In the genomic region with DNA sequence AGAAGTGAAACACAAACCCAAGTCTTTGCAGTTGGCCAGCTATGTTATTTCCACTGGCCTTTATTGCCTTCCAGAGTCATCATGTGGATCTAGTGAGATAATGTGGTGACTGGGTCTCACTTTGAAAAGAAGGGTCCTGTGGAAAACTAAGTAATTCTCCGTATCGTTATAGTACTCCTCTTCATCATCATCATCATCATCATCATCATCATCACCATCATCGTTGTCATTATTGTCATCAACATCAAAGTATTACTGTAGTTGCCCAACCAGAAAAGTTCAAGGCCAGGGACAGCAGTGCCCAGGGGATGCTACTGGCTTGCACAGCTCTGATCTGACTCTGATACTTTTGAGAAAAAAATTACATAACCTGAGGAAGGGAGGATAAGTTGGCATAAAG, we compare ENCODE assay signal across 38 cellular contexts.
"Had no signal": no experiment of that assay in that cellular context is flagged by ENCODE, and none has a peak within 500 bp of the region (broad histone marks: within the 10 kb centered on the region; RNA-seq: fewer than 3 reads in every experiment).

No MANE protein-coding gene starts in this region.

- H3K4me3 ChIP-seq: adrenal gland, ascending aorta, body of pancreas, breast epithelium, cardiac muscle cell had no signal

- H3K27ac Mint-ChIP-seq: activated naive CD4-positive, alpha-beta T cell treated with anti-CD3 and anti-CD28 coated beads for 36 hours; activated naive CD4-positive, alpha-beta T cell treated with anti-CD3 and anti-CD28 coated beads, Interleukin-2, amount 10 ng/mL, durations not matched to agents 7 days and 5 days; activated naive CD4-positive, alpha-beta T cell treated with anti-CD3 and anti-CD28 coated beads, Interleukin-2, amount 50 U/mL, for 24 hours; activated naive CD4-positive, alpha-beta T cell treated with anti-CD3 and anti-CD28 coated beads, Interleukin-2, amount 50 U/mL, for 72 hours; activated naive CD8-positive, alpha-beta T cell; activated naive CD8-positive, alpha-beta T cell treated with anti-CD3 and anti-CD28 coated beads for 36 hours; activated naive CD8-positive, alpha-beta T cell treated with anti-CD3 and anti-CD28 coated beads, Interleukin-2, amount 10 ng/mL, durations not matched to agents 7 days and 5 days; activated naive CD8-positive, alpha-beta T cell treated with anti-CD3 and anti-CD28 coated beads, Interleukin-2, amount 50 U/mL, for 24 hours; activated T-cell treated with anti-CD3 and anti-CD28 coated beads, Interleukin-2, amount 50 U/mL, for 24 hours; activated T-cell treated with anti-CD3 and anti-CD28 coated beads, Interleukin-2, amount 50 U/mL, for 72 hours; activated T-helper 1 cell treated with anti-CD3 and anti-CD28 coated beads, Interleukin-12 subunit alpha, Interleukin-12 subunit beta, Interleukin-2, Interleukin-4 antibody, amounts not matched to agents 30 ng/mL and 10 ng/mL and 1 ng/mL, durations not matched to agents 14 hours and 24 hours and 36 hours; activated T-helper 17 cell treated with anti-CD3 and anti-CD28 coated beads, Interleukin-2, amount 50 U/mL, for 72 hours; activated T-helper 2 cell treated with anti-CD3 and anti-CD28 coated beads, Interferon-gamma antibody, Interleukin-2, Interleukin-4, amounts not matched to agents 10 μg/mL and 5 μg/mL and 100 μg/mL, durations not matched to agents 14 hours and 24 hours and 36 hours; brain had no signal

- H3K9me3 Mint-ChIP-seq: activated naive CD4-positive, alpha-beta T cell treated with anti-CD3 and anti-CD28 coated beads for 36 hours; activated naive CD4-positive, alpha-beta T cell treated with anti-CD3 and anti-CD28 coated beads, Interleukin-2, amount 10 ng/mL, durations not matched to agents 7 days and 5 days; activated naive CD4-positive, alpha-beta T cell treated with anti-CD3 and anti-CD28 coated beads, Interleukin-2, amount 50 U/mL, for 24 hours; activated naive CD4-positive, alpha-beta T cell treated with anti-CD3 and anti-CD28 coated beads, Interleukin-2, amount 50 U/mL, for 72 hours; activated naive CD8-positive, alpha-beta T cell treated with anti-CD3 and anti-CD28 coated beads, Interleukin-2, amount 10 ng/mL, durations not matched to agents 7 days and 5 days; activated naive CD8-positive, alpha-beta T cell treated with anti-CD3 and anti-CD28 coated beads, Interleukin-2, amount 50 U/mL, for 24 hours; activated T-cell treated with anti-CD3 and anti-CD28 coated beads, Interleukin-2, amount 50 U/mL, for 24 hours; activated T-helper 1 cell treated with anti-CD3 and anti-CD28 coated beads, Interleukin-12 subunit alpha, Interleukin-12 subunit beta, Interleukin-2, Interleukin-4 antibody, amounts not matched to agents 30 ng/mL and 10 ng/mL and 1 ng/mL, durations not matched to agents 14 hours and 24 hours and 36 hours; activated T-helper 17 cell treated with anti-CD3 and anti-CD28 coated beads, Interleukin-2, amount 50 U/mL, for 72 hours; activated T-helper 2 cell treated with anti-CD3 and anti-CD28 coated beads, Interferon-gamma antibody, Interleukin-2, Interleukin-4, amounts not matched to agents 10 μg/mL and 5 μg/mL and 100 μg/mL, durations not matched to agents 14 hours and 24 hours and 36 hours had no signal

- H3K36me3 Mint-ChIP-seq: activated naive CD4-positive, alpha-beta T cell treated with anti-CD3 and anti-CD28 coated beads, Interleukin-2, amount 10 ng/mL, durations not matched to agents 7 days and 5 days; activated naive CD4-positive, alpha-beta T cell treated with anti-CD3 and anti-CD28 coated beads, Interleukin-2, amount 50 U/mL, for 24 hours; activated naive CD4-positive, alpha-beta T cell treated with anti-CD3 and anti-CD28 coated beads, Interleukin-2, amount 50 U/mL, for 72 hours; activated naive CD8-positive, alpha-beta T cell; activated naive CD8-positive, alpha-beta T cell treated with anti-CD3 and anti-CD28 coated beads for 36 hours; activated naive CD8-positive, alpha-beta T cell treated with anti-CD3 and anti-CD28 coated beads, Interleukin-2, amount 10 ng/mL, durations not matched to agents 7 days and 5 days; brain had no signal

- H3K27me3 ChIP-seq: ascending aorta, body of pancreas, brain microvascular endothelial cell, cardiac muscle cell had no signal

- ATAC-seq: activated naive CD4-positive, alpha-beta T cell treated with anti-CD3 and anti-CD28 coated beads, Interleukin-2, amount 50 U/mL, for 72 hours; activated naive CD8-positive, alpha-beta T cell treated with anti-CD3 and anti-CD28 coated beads, Interleukin-2, amount 50 U/mL, for 24 hours; activated T-cell treated with anti-CD3 and anti-CD28 coated beads, Interleukin-2, amount 50 U/mL, for 4 hours; activated T-cell treated with anti-CD3 and anti-CD28 coated beads, Interleukin-2, amount 50 U/mL, for 72 hours; activated T-helper 17 cell treated with anti-CD3 and anti-CD28 coated beads, Interleukin-2, amount 50 U/mL, for 72 hours; body of pancreas had no signal

- H3K27ac ChIP-seq: adrenal gland, ascending aorta, body of pancreas, brain microvascular endothelial cell, breast epithelium, cardiac muscle cell had no signal

- H3K4me1 ChIP-seq: adrenal gland, ascending aorta, body of pancreas, breast epithelium had no signal

- H3K4me1 Mint-ChIP-seq: activated naive CD4-positive, alpha-beta T cell treated with anti-CD3 and anti-CD28 coated beads, Interleukin-2, amount 10 ng/mL, durations not matched to agents 7 days and 5 days; activated naive CD4-positive, alpha-beta T cell treated with anti-CD3 and anti-CD28 coated beads, Interleukin-2, amount 50 U/mL, for 24 hours; activated naive CD8-positive, alpha-beta T cell treated with anti-CD3 and anti-CD28 coated beads for 36 hours; activated naive CD8-positive, alpha-beta T cell treated with anti-CD3 and anti-CD28 coated beads, Interleukin-2, amount 10 ng/mL, durations not matched to agents 7 days and 5 days; activated naive CD8-positive, alpha-beta T cell treated with anti-CD3 and anti-CD28 coated beads, Interleukin-2, amount 50 U/mL, for 24 hours; activated T-helper 17 cell treated with anti-CD3 and anti-CD28 coated beads, Interleukin-2, amount 50 U/mL, for 72 hours; brain; central memory CD8-positive, alpha-beta T cell had no signal

- H3K27me3 Mint-ChIP-seq: activated naive CD4-positive, alpha-beta T cell treated with anti-CD3 and anti-CD28 coated beads, Interleukin-2, amount 10 ng/mL, durations not matched to agents 7 days and 5 days; activated naive CD4-positive, alpha-beta T cell treated with anti-CD3 and anti-CD28 coated beads, Interleukin-2, amount 50 U/mL, for 24 hours; activated naive CD8-positive, alpha-beta T cell treated with anti-CD3 and anti-CD28 coated beads, Interleukin-2, amount 10 ng/mL, durations not matched to agents 7 days and 5 days; activated naive CD8-positive, alpha-beta T cell treated with anti-CD3 and anti-CD28 coated beads, Interleukin-2, amount 50 U/mL, for 24 hours; activated T-helper 17 cell treated with anti-CD3 and anti-CD28 coated beads, Interleukin-2, amount 50 U/mL, for 72 hours; central memory CD8-positive, alpha-beta T cell had no signal

- DNase-seq: activated effector memory CD4-positive, alpha-beta T cell treated with anti-CD3 and anti-CD28 coated beads, Interleukin-2, amount 50 U/mL, for 16 hours; activated effector memory CD4-positive, alpha-beta T cell treated with Interleukin-2 at 50 U/mL for 16 hours; activated gamma-delta T cell; activated gamma-delta T cell treated with Interleukin-2 at 50 U/mL for 16 hours; activated naive CD4-positive, alpha-beta T cell; activated naive CD4-positive, alpha-beta T cell treated with anti-CD3 and anti-CD28 coated beads for 36 hours; activated naive CD4-positive, alpha-beta T cell treated with anti-CD3 and anti-CD28 coated beads, Interleukin-2, amount 10 ng/mL, durations not matched to agents 7 days and 5 days; activated naive CD4-positive, alpha-beta T cell treated with anti-CD3 and anti-CD28 coated beads, Interleukin-2, amount 50 U/mL, for 16 hours; activated naive CD4-positive, alpha-beta T cell treated with Interleukin-2 at 50 U/mL for 16 hours; activated naive CD8-positive, alpha-beta T cell treated with anti-CD3 and anti-CD28 coated beads for 36 hours; activated naive CD8-positive, alpha-beta T cell treated with anti-CD3 and anti-CD28 coated beads, Interleukin-2, amount 10 ng/mL, durations not matched to agents 7 days and 5 days; activated naive CD8-positive, alpha-beta T cell treated with anti-CD3 and anti-CD28 coated beads, Interleukin-2, amount 50 U/mL, for 24 hours; activated T-cell treated with anti-CD3 and anti-CD28 coated beads, Interleukin-2, amount 50 U/mL, for 1 hour; activated T-cell treated with anti-CD3 and anti-CD28 coated beads, Interleukin-2, amount 50 U/mL, for 24 hours; activated T-cell treated with anti-CD3 and anti-CD28 coated beads, Interleukin-2, amount 50 U/mL, for 4 hours; activated T-cell treated with anti-CD3 and anti-CD28 coated beads, Interleukin-2, amount 50 U/mL, for 48 hours; activated T-cell treated with anti-CD3 and anti-CD28 coated beads, Interleukin-2, amount 50 U/mL, for 72 hours; adrenal gland; amniotic stem cell; amygdala; anterior cingulate cortex; aorta; body of pancreas; brain microvascular endothelial cell; caudate nucleus; central memory CD4-positive, alpha-beta T cell; cerebellar nuclear complex had no signal

- H3K36me3 ChIP-seq: adrenal gland, ascending aorta, brain microvascular endothelial cell, breast epithelium, cardiac muscle cell had no signal

- H3K4me3 Mint-ChIP-seq: activated naive CD4-positive, alpha-beta T cell treated with anti-CD3 and anti-CD28 coated beads for 36 hours; activated naive CD4-positive, alpha-beta T cell treated with anti-CD3 and anti-CD28 coated beads, Interleukin-2, amount 10 ng/mL, durations not matched to agents 7 days and 5 days; activated naive CD4-positive, alpha-beta T cell treated with anti-CD3 and anti-CD28 coated beads, Interleukin-2, amount 50 U/mL, for 24 hours; activated naive CD8-positive, alpha-beta T cell; activated naive CD8-positive, alpha-beta T cell treated with anti-CD3 and anti-CD28 coated beads for 36 hours; activated naive CD8-positive, alpha-beta T cell treated with anti-CD3 and anti-CD28 coated beads, Interleukin-2, amount 10 ng/mL, durations not matched to agents 7 days and 5 days; activated naive CD8-positive, alpha-beta T cell treated with anti-CD3 and anti-CD28 coated beads, Interleukin-2, amount 50 U/mL, for 24 hours; activated T-cell treated with anti-CD3 and anti-CD28 coated beads, Interleukin-2, amount 50 U/mL, for 24 hours; activated T-cell treated with anti-CD3 and anti-CD28 coated beads, Interleukin-2, amount 50 U/mL, for 4 hours; activated T-cell treated with anti-CD3 and anti-CD28 coated beads, Interleukin-2, amount 50 U/mL, for 72 hours; activated T-helper 1 cell treated with anti-CD3 and anti-CD28 coated beads, Interleukin-12 subunit alpha, Interleukin-12 subunit beta, Interleukin-2, Interleukin-4 antibody, amounts not matched to agents 30 ng/mL and 10 ng/mL and 1 ng/mL, durations not matched to agents 14 hours and 24 hours and 36 hours; activated T-helper 17 cell treated with anti-CD3 and anti-CD28 coated beads, Interleukin-2, amount 50 U/mL, for 72 hours; brain; central memory CD8-positive, alpha-beta T cell had no signal

- H3K9me3 ChIP-seq: adrenal gland, ascending aorta, body of pancreas had no signal
